1 cellular context compared by ENCODE assay signal in genomic region chr17:45147581-45148182, GRCh38.
TF ChIP-seq lines count a peak whose summit lies in the region.

No MANE protein-coding gene starts in this region.

TF ChIP-seq in K562, 482 proteins besides CTCF, POLR2A, EP300 and RAD21 (continued from another document and continues in another):
- TF ChIP-seq CLOCK (CRISPR knock-in tag; IDR thresholded peaks at IDR 0.05; ENCODE audit: borderline replicate concordance) (no peak), TGIF2 (CRISPR knock-in tag; IDR thresholded peaks at IDR 0.05) (no peak), ZNF766 (CRISPR knock-in tag; conservative IDR thresholded peaks at IDR 0.05) (no peak; the same call in 1 of the 2 replicates), ARNT (IDR thresholded peaks at IDR 0.05) (peak; percentile 95 to 97), ZNF318 (IDR thresholded peaks at IDR 0.05; ENCODE audit: borderline replicate concordance in 1 of 2, low read depth in 1 of 2) (peak in 1 of 2 experiments; percentile 68; a peak in 1 of 4 replicates), ZNF140 (CRISPR knock-in tag; IDR thresholded peaks at IDR 0.05) (no peak), DPF2 (IDR thresholded peaks at IDR 0.05) (peak; percentile 51), ZNF121 (CRISPR knock-in tag; conservative IDR thresholded peaks at IDR 0.05) (no peak), SAP30 (IDR thresholded peaks at IDR 0.05; ENCODE audit: borderline replicate concordance, insufficient read depth, low read depth, low read length, poor library complexity, severe bottlenecking) (peak; percentile 26), ETS2 (tag; IDR thresholded peaks at IDR 0.05; ENCODE audit: borderline replicate concordance, poor library complexity, severe bottlenecking) (no peak), ZFPM2 (CRISPR knock-in tag; IDR thresholded peaks at IDR 0.05) (peak; percentile 24; the same call in 1 of the 2 replicates), CXXC5 (CRISPR knock-in tag; IDR thresholded peaks at IDR 0.05) (no peak; the same call in 1 of the 2 replicates), ZNF263 (CRISPR knock-in tag; IDR thresholded peaks at IDR 0.05; ENCODE audit: borderline replicate concordance) (no peak), SMARCC2 (IDR thresholded peaks at IDR 0.05; ENCODE audit: low read depth) (no peak), ZNF699 (CRISPR knock-in tag; IDR thresholded peaks at IDR 0.05; ENCODE audit: insufficient replicate concordance) (no peak), TEAD1 (CRISPR knock-in tag; IDR thresholded peaks at IDR 0.05) (peak; percentile 55 to 81), POU5F1 (IDR thresholded peaks at IDR 0.05; ENCODE audit: borderline replicate concordance, low read depth, low read length, partially characterized antibody) (no peak), RCOR1 (IDR thresholded peaks at IDR 0.05; ENCODE audit: borderline replicate concordance in 1 of 2, low read depth in 2 of 2, low read length in 2 of 2) (no peak; a peak in 1 of 4 replicates), MECOM (CRISPR knock-in tag; IDR thresholded peaks at IDR 0.05) (no peak), ELF4 (CRISPR knock-in tag; IDR thresholded peaks at IDR 0.05) (no peak; the same call in 1 of the 2 replicates), ZNF165 (CRISPR knock-in tag; IDR thresholded peaks at IDR 0.05; ENCODE audit: borderline replicate concordance) (no peak), HLTF (IDR thresholded peaks at IDR 0.05) (peak; percentile 74; the same call in 1 of the 2 replicates), BDP1 (IDR thresholded peaks at IDR 0.05; ENCODE audit: insufficient read depth, insufficient read length) (no peak), DDX20 (tag; IDR thresholded peaks at IDR 0.05; ENCODE audit: low read depth) (no peak), ARID2 (IDR thresholded peaks at IDR 0.05) (no peak; the same call in 1 of the 2 replicates), ZNF668 (CRISPR knock-in tag; IDR thresholded peaks at IDR 0.05) (no peak), ZNF311 (CRISPR knock-in tag; IDR thresholded peaks at IDR 0.05) (0 out of 2 replicates have a peak, but pooled peaks have one; percentile 45), EWSR1 (IDR thresholded peaks at IDR 0.05; ENCODE audit: borderline replicate concordance, low read depth, partially characterized antibody) (no peak), ZNF274 (IDR thresholded peaks at IDR 0.05; ENCODE audit: borderline replicate concordance, low read depth, low read length) (no peak), ZNF253 (CRISPR knock-in tag; conservative IDR thresholded peaks at IDR 0.05) (no peak), POLR3G (IDR thresholded peaks at IDR 0.05; ENCODE audit: extremely low read depth, insufficient read length, insufficient replicate concordance) (no peak), HDGF (IDR thresholded peaks at IDR 0.05) (no peak), SNIP1 (IDR thresholded peaks at IDR 0.05; ENCODE audit: low read depth) (no peak; the same call in 1 of the 2 replicates)
- TF ChIP-seq, protein P1, sequence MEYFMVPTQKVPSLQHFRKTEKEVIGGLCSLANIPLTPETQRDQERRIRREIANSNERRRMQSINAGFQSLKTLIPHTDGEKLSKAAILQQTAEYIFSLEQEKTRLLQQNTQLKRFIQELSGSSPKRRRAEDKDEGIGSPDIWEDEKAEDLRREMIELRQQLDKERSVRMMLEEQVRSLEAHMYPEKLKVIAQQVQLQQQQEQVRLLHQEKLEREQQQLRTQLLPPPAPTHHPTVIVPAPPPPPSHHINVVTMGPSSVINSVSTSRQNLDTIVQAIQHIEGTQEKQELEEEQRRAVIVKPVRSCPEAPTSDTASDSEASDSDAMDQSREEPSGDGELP (CRISPR knock-in tag; IDR thresholded peaks at IDR 0.05; ENCODE audit: borderline replicate concordance): no peak; the same call in 1 of the 2 replicates
- TF ChIP-seq, protein P2, sequence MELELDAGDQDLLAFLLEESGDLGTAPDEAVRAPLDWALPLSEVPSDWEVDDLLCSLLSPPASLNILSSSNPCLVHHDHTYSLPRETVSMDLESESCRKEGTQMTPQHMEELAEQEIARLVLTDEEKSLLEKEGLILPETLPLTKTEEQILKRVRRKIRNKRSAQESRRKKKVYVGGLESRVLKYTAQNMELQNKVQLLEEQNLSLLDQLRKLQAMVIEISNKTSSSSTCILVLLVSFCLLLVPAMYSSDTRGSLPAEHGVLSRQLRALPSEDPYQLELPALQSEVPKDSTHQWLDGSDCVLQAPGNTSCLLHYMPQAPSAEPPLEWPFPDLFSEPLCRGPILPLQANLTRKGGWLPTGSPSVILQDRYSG (tag; conservative IDR thresholded peaks at IDR 0.05; ENCODE audit: low read depth): no peak
- TF ChIP-seq, protein P3, sequence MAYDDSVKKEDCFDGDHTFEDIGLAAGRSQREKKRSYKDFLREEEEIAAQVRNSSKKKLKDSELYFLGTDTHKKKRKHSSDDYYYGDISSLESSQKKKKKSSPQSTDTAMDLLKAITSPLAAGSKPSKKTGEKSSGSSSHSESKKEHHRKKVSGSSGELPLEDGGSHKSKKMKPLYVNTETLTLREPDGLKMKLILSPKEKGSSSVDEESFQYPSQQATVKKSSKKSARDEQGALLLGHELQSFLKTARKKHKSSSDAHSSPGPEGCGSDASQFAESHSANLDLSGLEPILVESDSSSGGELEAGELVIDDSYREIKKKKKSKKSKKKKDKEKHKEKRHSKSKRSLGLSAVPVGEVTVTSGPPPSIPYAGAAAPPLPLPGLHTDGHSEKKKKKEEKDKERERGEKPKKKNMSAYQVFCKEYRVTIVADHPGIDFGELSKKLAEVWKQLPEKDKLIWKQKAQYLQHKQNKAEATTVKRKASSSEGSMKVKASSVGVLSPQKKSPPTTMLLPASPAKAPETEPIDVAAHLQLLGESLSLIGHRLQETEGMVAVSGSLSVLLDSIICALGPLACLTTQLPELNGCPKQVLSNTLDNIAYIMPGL (CRISPR knock-in tag; IDR thresholded peaks at IDR 0.05): no peak; the same call in 1 of the 2 replicates
- TF ChIP-seq, protein P4, sequence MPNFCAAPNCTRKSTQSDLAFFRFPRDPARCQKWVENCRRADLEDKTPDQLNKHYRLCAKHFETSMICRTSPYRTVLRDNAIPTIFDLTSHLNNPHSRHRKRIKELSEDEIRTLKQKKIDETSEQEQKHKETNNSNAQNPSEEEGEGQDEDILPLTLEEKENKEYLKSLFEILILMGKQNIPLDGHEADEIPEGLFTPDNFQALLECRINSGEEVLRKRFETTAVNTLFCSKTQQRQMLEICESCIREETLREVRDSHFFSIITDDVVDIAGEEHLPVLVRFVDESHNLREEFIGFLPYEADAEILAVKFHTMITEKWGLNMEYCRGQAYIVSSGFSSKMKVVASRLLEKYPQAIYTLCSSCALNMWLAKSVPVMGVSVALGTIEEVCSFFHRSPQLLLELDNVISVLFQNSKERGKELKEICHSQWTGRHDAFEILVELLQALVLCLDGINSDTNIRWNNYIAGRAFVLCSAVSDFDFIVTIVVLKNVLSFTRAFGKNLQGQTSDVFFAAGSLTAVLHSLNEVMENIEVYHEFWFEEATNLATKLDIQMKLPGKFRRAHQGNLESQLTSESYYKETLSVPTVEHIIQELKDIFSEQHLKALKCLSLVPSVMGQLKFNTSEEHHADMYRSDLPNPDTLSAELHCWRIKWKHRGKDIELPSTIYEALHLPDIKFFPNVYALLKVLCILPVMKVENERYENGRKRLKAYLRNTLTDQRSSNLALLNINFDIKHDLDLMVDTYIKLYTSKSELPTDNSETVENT (CRISPR knock-in tag; IDR thresholded peaks at IDR 0.05): peak; percentile 66
- TF ChIP-seq, protein P5, sequence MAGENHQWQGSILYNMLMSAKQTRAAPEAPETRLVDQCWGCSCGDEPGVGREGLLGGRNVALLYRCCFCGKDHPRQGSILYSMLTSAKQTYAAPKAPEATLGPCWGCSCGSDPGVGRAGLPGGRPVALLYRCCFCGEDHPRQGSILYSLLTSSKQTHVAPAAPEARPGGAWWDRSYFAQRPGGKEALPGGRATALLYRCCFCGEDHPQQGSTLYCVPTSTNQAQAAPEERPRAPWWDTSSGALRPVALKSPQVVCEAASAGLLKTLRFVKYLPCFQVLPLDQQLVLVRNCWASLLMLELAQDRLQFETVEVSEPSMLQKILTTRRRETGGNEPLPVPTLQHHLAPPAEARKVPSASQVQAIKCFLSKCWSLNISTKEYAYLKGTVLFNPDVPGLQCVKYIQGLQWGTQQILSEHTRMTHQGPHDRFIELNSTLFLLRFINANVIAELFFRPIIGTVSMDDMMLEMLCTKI (IDR thresholded peaks at IDR 0.05; ENCODE audit: partially characterized antibody): no peak
- TF ChIP-seq, protein P6, sequence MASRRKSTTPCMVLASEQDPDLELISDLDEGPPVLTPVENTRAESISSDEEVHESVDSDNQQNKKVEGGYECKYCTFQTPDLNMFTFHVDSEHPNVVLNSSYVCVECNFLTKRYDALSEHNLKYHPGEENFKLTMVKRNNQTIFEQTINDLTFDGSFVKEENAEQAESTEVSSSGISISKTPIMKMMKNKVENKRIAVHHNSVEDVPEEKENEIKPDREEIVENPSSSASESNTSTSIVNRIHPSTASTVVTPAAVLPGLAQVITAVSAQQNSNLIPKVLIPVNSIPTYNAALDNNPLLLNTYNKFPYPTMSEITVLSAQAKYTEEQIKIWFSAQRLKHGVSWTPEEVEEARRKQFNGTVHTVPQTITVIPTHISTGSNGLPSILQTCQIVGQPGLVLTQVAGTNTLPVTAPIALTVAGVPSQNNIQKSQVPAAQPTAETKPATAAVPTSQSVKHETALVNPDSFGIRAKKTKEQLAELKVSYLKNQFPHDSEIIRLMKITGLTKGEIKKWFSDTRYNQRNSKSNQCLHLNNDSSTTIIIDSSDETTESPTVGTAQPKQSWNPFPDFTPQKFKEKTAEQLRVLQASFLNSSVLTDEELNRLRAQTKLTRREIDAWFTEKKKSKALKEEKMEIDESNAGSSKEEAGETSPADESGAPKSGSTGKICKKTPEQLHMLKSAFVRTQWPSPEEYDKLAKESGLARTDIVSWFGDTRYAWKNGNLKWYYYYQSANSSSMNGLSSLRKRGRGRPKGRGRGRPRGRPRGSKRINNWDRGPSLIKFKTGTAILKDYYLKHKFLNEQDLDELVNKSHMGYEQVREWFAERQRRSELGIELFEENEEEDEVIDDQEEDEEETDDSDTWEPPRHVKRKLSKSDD (conservative IDR thresholded peaks at IDR 0.05; ENCODE audit: low read length): 0 out of 2 replicates have a peak, but pooled peaks have one; percentile 41
